13 cellular contexts compared by ENCODE assay signal in the genomic region with DNA sequence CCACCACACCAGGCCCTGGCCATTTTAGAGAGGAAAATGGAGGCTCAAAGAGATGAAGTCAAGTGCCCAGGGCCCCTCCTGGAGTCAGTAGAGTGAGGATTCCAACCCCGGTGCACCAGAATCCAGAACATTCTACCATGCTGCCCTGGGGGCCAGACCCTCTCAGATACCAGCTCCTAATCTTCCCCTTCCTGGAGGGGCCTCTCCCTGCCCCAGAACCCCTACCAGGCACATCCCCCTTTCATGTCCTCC. TPM values are rescaled to one million over a fixed set of nuclear protein-coding genes. Genes with fewer than 3 reads are reported as not detected.
DNase-seq lines count a peak whose midpoint lies in the region; ATAC-seq and TF ChIP-seq lines count a peak whose summit lies in the region.
"Had no signal": no experiment of that assay in that cellular context is flagged by ENCODE, and none has a peak within 500 bp of the region (broad histone marks: within the 10 kb centered on the region; RNA-seq: fewer than 3 reads in every experiment).

No MANE protein-coding gene starts in this region.

- no peak overlapping the region for H3K4me3 Mint-ChIP-seq in activated CD8-positive, alpha-beta memory T cell treated with anti-CD3 and anti-CD28 coated beads, Interleukin-2, amount 10 ng/mL, durations not matched to agents 7 days and 5 days
- no peak overlapping the region for H3K4me3 Mint-ChIP-seq in activated T-helper 2 cell treated with anti-CD3 and anti-CD28 coated beads, Interferon-gamma antibody, Interleukin-2, Interleukin-4, amounts not matched to agents 10 μg/mL and 5 μg/mL and 100 μg/mL, durations not matched to agents 14 hours and 24 hours and 36 hours (ENCODE audit: low read depth)

- intact Hi-C loops in activated T-helper 2 cell treated with anti-CD3 and anti-CD28 coated beads, Interferon-gamma antibody, Interleukin-2, Interleukin-4, amounts not matched to agents 10 μg/mL and 5 μg/mL and 100 μg/mL, durations not matched to agents 14 hours and 24 hours and 36 hours (cut with micrococcal nuclease): loop anchor here (5.0 kb wide), 1 partner anchor 199 kb away; a partner anchor contains a TSS
- intact Hi-C loops in lower lobe of right lung (cut with DNase I): no loop called here
- intact Hi-C loops in thyroid gland (cut with DNase I): loop anchor here (5.0 kb wide), 1 partner anchor 86 kb away; a partner anchor contains a TSS

- TF ChIP-seq CTCF in lower lobe of right lung (IDR thresholded peaks at IDR 0.05): no peak
- no peak for TF ChIP-seq CTCF in thyroid gland (IDR thresholded peaks at IDR 0.05)

- CTCF ChIA-PET in activated CD8-positive, alpha-beta memory T cell treated with anti-CD3 and anti-CD28 coated beads, Interleukin-2, amount 10 ng/mL, durations not matched to agents 7 days and 5 days (lab: Charles Lee): interaction anchor here (1.2 to 4.5 kb wide), 7 partner anchors 36 to 330 kb away, joined by 3 to 33 read pairs (median 11); a partner anchor contains a TSS

- peaks cover 30% of the 10 kb centered on the region for H3K36me3 ChIP-seq in lower lobe of right lung
- peaks cover 16 to 18% of the 10 kb centered on the region in 2 donors for H3K36me3 ChIP-seq in thyroid gland

- no peaks in the 10 kb centered on the region for H3K9me3 Mint-ChIP-seq in activated CD8-positive, alpha-beta memory T cell treated with anti-CD3 and anti-CD28 coated beads, Interleukin-2, amount 10 ng/mL, durations not matched to agents 7 days and 5 days (ENCODE audit: low read depth)
- H3K9me3 Mint-ChIP-seq in activated T-helper 2 cell treated with anti-CD3 and anti-CD28 coated beads, Interferon-gamma antibody, Interleukin-2, Interleukin-4, amounts not matched to agents 10 μg/mL and 5 μg/mL and 100 μg/mL, durations not matched to agents 14 hours and 24 hours and 36 hours: no peaks in the 10 kb centered on the region

- H3K4me3 ChIP-seq in lower lobe of right lung (no peak overlapping the region), thyroid gland (replicated peaks in 1 of 3) (no peak overlapping the region)

- peaks cover 4% of the 10 kb centered on the region for H3K27me3 Mint-ChIP-seq in activated CD8-positive, alpha-beta memory T cell treated with anti-CD3 and anti-CD28 coated beads, Interleukin-2, amount 10 ng/mL, durations not matched to agents 7 days and 5 days
- peaks cover 6% of the 10 kb centered on the region for H3K27me3 Mint-ChIP-seq in activated T-helper 2 cell treated with anti-CD3 and anti-CD28 coated beads, Interferon-gamma antibody, Interleukin-2, Interleukin-4, amounts not matched to agents 10 μg/mL and 5 μg/mL and 100 μg/mL, durations not matched to agents 14 hours and 24 hours and 36 hours (ENCODE audit: low read depth)

- peaks cover 56% of the 10 kb centered on the region for H3K4me1 ChIP-seq in lower lobe of right lung
- peaks cover 17 to 33% of the 10 kb centered on the region in 2 donors for H3K4me1 ChIP-seq in thyroid gland

- H3K36me3 Mint-ChIP-seq in activated CD8-positive, alpha-beta memory T cell treated with anti-CD3 and anti-CD28 coated beads, Interleukin-2, amount 10 ng/mL, durations not matched to agents 7 days and 5 days: peaks cover 19% of the 10 kb centered on the region
- peaks cover 36% of the 10 kb centered on the region for H3K36me3 Mint-ChIP-seq in activated T-helper 2 cell treated with anti-CD3 and anti-CD28 coated beads, Interferon-gamma antibody, Interleukin-2, Interleukin-4, amounts not matched to agents 10 μg/mL and 5 μg/mL and 100 μg/mL, durations not matched to agents 14 hours and 24 hours and 36 hours (ENCODE audit: low read depth)

- H3K9me3 ChIP-seq in lower lobe of right lung: no peaks in the 10 kb centered on the region
- H3K9me3 ChIP-seq in thyroid gland: no peaks in the 10 kb centered on the region

- H3K27me3 ChIP-seq in lower lobe of right lung (ENCODE audit: low read depth) (no peaks in the 10 kb centered on the region), thyroid gland (no peaks in the 10 kb centered on the region)

- H3K27ac Mint-ChIP-seq in activated CD8-positive, alpha-beta memory T cell treated with anti-CD3 and anti-CD28 coated beads, Interleukin-2, amount 10 ng/mL, durations not matched to agents 7 days and 5 days: peak overlapping the region; percentile 89
- H3K27ac Mint-ChIP-seq in activated T-helper 2 cell treated with anti-CD3 and anti-CD28 coated beads, Interferon-gamma antibody, Interleukin-2, Interleukin-4, amounts not matched to agents 10 μg/mL and 5 μg/mL and 100 μg/mL, durations not matched to agents 14 hours and 24 hours and 36 hours: peak overlapping the region; percentile 85

- TF ChIP-seq POLR2A in thyroid gland (IDR thresholded peaks at IDR 0.05): no peak

- peaks cover 42% of the 10 kb centered on the region for H3K4me1 Mint-ChIP-seq in activated CD8-positive, alpha-beta memory T cell treated with anti-CD3 and anti-CD28 coated beads, Interleukin-2, amount 10 ng/mL, durations not matched to agents 7 days and 5 days
- H3K4me1 Mint-ChIP-seq in activated T-helper 2 cell treated with anti-CD3 and anti-CD28 coated beads, Interferon-gamma antibody, Interleukin-2, Interleukin-4, amounts not matched to agents 10 μg/mL and 5 μg/mL and 100 μg/mL, durations not matched to agents 14 hours and 24 hours and 36 hours (ENCODE audit: low read depth): peaks cover 34% of the 10 kb centered on the region

- no peak for DNase-seq in activated CD8-positive, alpha-beta memory T cell treated with anti-CD3 and anti-CD28 coated beads, Interleukin-2, amount 10 ng/mL, durations not matched to agents 7 days and 5 days
- DNase-seq in activated CD8-positive, alpha-beta memory T cell treated with anti-CD3 and anti-CD28 coated beads, Interleukin-2, amount 50 U/mL, for 48 hours: no peak
- DNase-seq in activated T-helper 2 cell treated with anti-CD3 and anti-CD28 coated beads, Interferon-gamma antibody, Interleukin-2, Interleukin-4, amounts not matched to agents 10 μg/mL and 5 μg/mL and 100 μg/mL, durations not matched to agents 14 hours and 24 hours and 36 hours (ENCODE audit: low spot score): peak; percentile 8
- DNase-seq in lower lobe of right lung (no peak), thyroid gland (no peak), nucleus accumbens (lab: John Stamatoyannopoulos, UW) (no peak)
- DNase-seq: erythroblast, NCI-H526, SW 1271 had no signal

- WGBS in thyroid gland, 2 donors: 92 to 100% methylated on average over 1 of the region's 1 CpG

- H3K27ac ChIP-seq in lower lobe of right lung (peak overlapping the region; percentile 77), thyroid gland (peak overlapping the region in 2 of 3 donors; percentile 35 to 65)

- no peak for ATAC-seq in activated CD8-positive, alpha-beta memory T cell treated with anti-CD3 and anti-CD28 coated beads, Interleukin-2, amount 10 ng/mL, durations not matched to agents 7 days and 5 days
- no peak for ATAC-seq in lower lobe of right lung
- ATAC-seq in GM18873 (IDR thresholded peaks at IDR 0.05; ENCODE audit: low FRiP score, unreplicated experiment): no peak
- ATAC-seq in HG03045 (IDR thresholded peaks at IDR 0.05; ENCODE audit: unreplicated experiment): no peak

RNA-seq across cellular contexts. Expression of a gene that starts 11.1 kb away (rescaled TPM):
- 10 to 100 TPM in 1 of 2 experiments, 1 to 10 TPM in 1; 8.4 to 17.5 TPM for total RNA-seq in activated CD8-positive, alpha-beta memory T cell treated with anti-CD3 and anti-CD28 coated beads, Interleukin-2, amount 10 ng/mL, durations not matched to agents 7 days and 5 days
- total RNA-seq in activated T-helper 2 cell treated with anti-CD3 and anti-CD28 coated beads, Interferon-gamma antibody, Interleukin-2, Interleukin-4, amounts not matched to agents 10 μg/mL and 5 μg/mL and 100 μg/mL, durations not matched to agents 14 hours and 24 hours and 36 hours: 2.9 and 3.6 TPM in 2 replicates
- 18.2 TPM for total RNA-seq in lower lobe of right lung
- 1 to 10 TPM in 2 of 4 donors, not detected in 2; 1.6 to 2.0 TPM for total RNA-seq in thyroid gland

RNA-seq across cellular contexts. Expression of a gene that starts 40.1 kb away (rescaled TPM):
- not detected for total RNA-seq in activated CD8-positive, alpha-beta memory T cell treated with anti-CD3 and anti-CD28 coated beads, Interleukin-2, amount 10 ng/mL, durations not matched to agents 7 days and 5 days
- total RNA-seq in activated T-helper 2 cell treated with anti-CD3 and anti-CD28 coated beads, Interferon-gamma antibody, Interleukin-2, Interleukin-4, amounts not matched to agents 10 μg/mL and 5 μg/mL and 100 μg/mL, durations not matched to agents 14 hours and 24 hours and 36 hours: not detected in 2 replicates
- total RNA-seq in lower lobe of right lung (not detected), thyroid gland (not detected)
- total RNA-seq: astrocyte, M059J had no signal

RNA-seq across cellular contexts. Expression of a gene that starts 55.8 kb away (rescaled TPM):
- total RNA-seq in activated CD8-positive, alpha-beta memory T cell treated with anti-CD3 and anti-CD28 coated beads, Interleukin-2, amount 10 ng/mL, durations not matched to agents 7 days and 5 days: not detected
- not detected in 2 replicates for total RNA-seq in activated T-helper 2 cell treated with anti-CD3 and anti-CD28 coated beads, Interferon-gamma antibody, Interleukin-2, Interleukin-4, amounts not matched to agents 10 μg/mL and 5 μg/mL and 100 μg/mL, durations not matched to agents 14 hours and 24 hours and 36 hours
- total RNA-seq in lower lobe of right lung (not detected), thyroid gland (not detected)
- total RNA-seq: astrocyte, M059J had no signal
